Comparison of ENCODE assay signal across 1 cellular context in genomic region chr17:20992416-20992815, GRCh38.
TF ChIP-seq lines count a peak whose summit lies in the region.

No MANE protein-coding gene starts in this region.

TF ChIP-seq in SK-N-SH, 30 proteins besides CTCF, POLR2A, EP300 and RAD21 (continued from another document):
- no peak for TF ChIP-seq PBX3 (IDR thresholded peaks at IDR 0.05)
- no peak for TF ChIP-seq CHD2 (IDR thresholded peaks at IDR 0.05; ENCODE audit: low read length, partially characterized antibody)
- no peak for TF ChIP-seq RFX5 (IDR thresholded peaks at IDR 0.05; ENCODE audit: low read length)
- no peak for TF ChIP-seq TCF12 (IDR thresholded peaks at IDR 0.05)
- TF ChIP-seq, protein P1, sequence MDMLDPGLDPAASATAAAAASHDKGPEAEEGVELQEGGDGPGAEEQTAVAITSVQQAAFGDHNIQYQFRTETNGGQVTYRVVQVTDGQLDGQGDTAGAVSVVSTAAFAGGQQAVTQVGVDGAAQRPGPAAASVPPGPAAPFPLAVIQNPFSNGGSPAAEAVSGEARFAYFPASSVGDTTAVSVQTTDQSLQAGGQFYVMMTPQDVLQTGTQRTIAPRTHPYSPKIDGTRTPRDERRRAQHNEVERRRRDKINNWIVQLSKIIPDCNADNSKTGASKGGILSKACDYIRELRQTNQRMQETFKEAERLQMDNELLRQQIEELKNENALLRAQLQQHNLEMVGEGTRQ (IDR thresholded peaks at IDR 0.05; ENCODE audit: borderline replicate concordance, low read depth, low read length), result no peak
- no peak for TF ChIP-seq POLR2AphosphoS5 (IDR thresholded peaks at IDR 0.05; ENCODE audit: low read depth, low read length)
- no peak for TF ChIP-seq SMC3 (IDR thresholded peaks at IDR 0.05; ENCODE audit: low read depth, low read length)
- TF ChIP-seq FOXJ3 (CRISPR knock-in tag; IDR thresholded peaks at IDR 0.05), result no peak
- TF ChIP-seq GATA2 (CRISPR knock-in tag; IDR thresholded peaks at IDR 0.05), result no peak
- TF ChIP-seq FOSL2 (IDR thresholded peaks at IDR 0.05; ENCODE audit: borderline replicate concordance, low read depth), result no peak
- no peak for TF ChIP-seq JUND (IDR thresholded peaks at IDR 0.05)
- TF ChIP-seq RXRA (IDR thresholded peaks at IDR 0.05; ENCODE audit: borderline replicate concordance, low read depth), result no peak
- TF ChIP-seq USF1 (IDR thresholded peaks at IDR 0.05; ENCODE audit: borderline replicate concordance, low read depth), result no peak
- TF ChIP-seq, protein P2, sequence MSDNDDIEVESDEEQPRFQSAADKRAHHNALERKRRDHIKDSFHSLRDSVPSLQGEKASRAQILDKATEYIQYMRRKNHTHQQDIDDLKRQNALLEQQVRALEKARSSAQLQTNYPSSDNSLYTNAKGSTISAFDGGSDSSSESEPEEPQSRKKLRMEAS (IDR thresholded peaks at IDR 0.05; ENCODE audit: low read depth), result no peak
